ENCODE assay signal across 30 cellular contexts in genomic region chr4:30973993-30974392, GRCh38.
"Had no signal": no experiment of that assay in that cellular context is flagged by ENCODE, and none has a peak within 500 bp of the region (broad histone marks: within the 10 kb centered on the region; RNA-seq: fewer than 3 reads in every experiment).

No MANE protein-coding gene starts in this region.

- H3K9me3 Mint-ChIP-seq: memory B cell, neural crest cell had no signal

- H3K27me3 ChIP-seq: gastrocnemius medialis, heart left ventricle, hepatocyte, ovary, sigmoid colon, stomach, thyroid gland, vagina had no signal

- DNase-seq: cortex of kidney; effector CD4-positive, alpha-beta T cell; foreskin fibroblast; gastrocnemius medialis; heart left ventricle; kidney; mucosa of descending colon; naive B cell; nucleus accumbens; ovary; posterior cingulate gyrus; psoas muscle; right cardiac atrium; sigmoid colon; stimulated activated CD4-positive, alpha-beta T cell treated with anti-CD3 and anti-CD28 coated beads, Interleukin-2, amount 100 ng/mL, for 24 hours; stimulated activated CD4-positive, alpha-beta T cell treated with anti-CD3 and anti-CD28 coated beads, Interleukin-4, amount 100 ng/mL, for 24 hours; stimulated activated naive CD4-positive, alpha-beta T cell treated with Interleukin-2 at 50 U/mL for 16 hours; stomach; thyroid gland; trophoblast cell had no signal

- H3K27me3 Mint-ChIP-seq: memory B cell; naive B cell; natural killer cell treated with Interleukin-12 subunit alpha and Interleukin-12 subunit beta and Interleukin-15 and Interleukin-18, amount 100 ng/mL, for 72 hours had no signal

- H3K4me3 ChIP-seq: gastrocnemius medialis, heart left ventricle, hepatocyte, lung, mucosa of descending colon, ovary, psoas muscle, sigmoid colon, stomach, thyroid gland, vagina had no signal

- H3K79me2 ChIP-seq: hepatocyte had no signal

- H3K4me1 ChIP-seq: gastrocnemius medialis, psoas muscle, thyroid gland, vagina had no signal

- H3K4me3 Mint-ChIP-seq: memory B cell; naive B cell; natural killer cell treated with Interleukin-12 subunit alpha and Interleukin-12 subunit beta and Interleukin-15 and Interleukin-18, amount 100 ng/mL, for 72 hours; neural crest cell; stimulated activated effector memory CD8-positive, alpha-beta T cell treated with anti-CD3 and anti-CD28 coated beads, Interleukin-12 subunit alpha, Interleukin-12 subunit beta, amount 100 ng/mL, for 72 hours had no signal

- H3K27ac ChIP-seq: epithelial cell of prostate, gastrocnemius medialis, heart left ventricle, hepatocyte, ovary, psoas muscle, sigmoid colon, stomach, thyroid gland, vagina had no signal

- H3K4me1 Mint-ChIP-seq: memory B cell; naive B cell; stimulated activated effector memory CD8-positive, alpha-beta T cell treated with anti-CD3 and anti-CD28 coated beads, Interleukin-12 subunit alpha, Interleukin-12 subunit beta, amount 100 ng/mL, for 72 hours had no signal

- H3K9me3 ChIP-seq: gastrocnemius medialis, heart left ventricle, mucosa of descending colon, ovary, psoas muscle, sigmoid colon, stomach, thyroid gland, vagina had no signal

- H3K36me3 Mint-ChIP-seq: memory B cell; naive B cell; stimulated activated effector memory CD8-positive, alpha-beta T cell treated with anti-CD3 and anti-CD28 coated beads, Interleukin-12 subunit alpha, Interleukin-12 subunit beta, amount 100 ng/mL, for 72 hours had no signal

- H3K4me2 ChIP-seq: hepatocyte had no signal

- H2AFZ ChIP-seq: hepatocyte had no signal

- ATAC-seq: esophagus mucosa; gastrocnemius medialis; heart left ventricle; left lobe of liver; mucosa of descending colon; natural killer cell treated with Interleukin-12 subunit alpha and Interleukin-12 subunit beta and Interleukin-15 and Interleukin-18, amount 100 ng/mL, for 72 hours; psoas muscle; right cardiac atrium; stimulated activated effector memory CD8-positive, alpha-beta T cell treated with anti-CD3 and anti-CD28 coated beads, Interleukin-12 subunit alpha, Interleukin-12 subunit beta, amount 100 ng/mL, for 72 hours had no signal

- H3K27ac Mint-ChIP-seq: memory B cell; naive B cell; natural killer cell treated with Interleukin-12 subunit alpha and Interleukin-12 subunit beta and Interleukin-15 and Interleukin-18, amount 100 ng/mL, for 72 hours; stimulated activated effector memory CD8-positive, alpha-beta T cell treated with anti-CD3 and anti-CD28 coated beads, Interleukin-12 subunit alpha, Interleukin-12 subunit beta, amount 100 ng/mL, for 72 hours had no signal

- H3K36me3 ChIP-seq: gastrocnemius medialis, heart left ventricle, ovary, sigmoid colon, stomach, thyroid gland, vagina had no signal
